ENCODE assay signal across 8 cellular contexts in the genomic region with DNA sequence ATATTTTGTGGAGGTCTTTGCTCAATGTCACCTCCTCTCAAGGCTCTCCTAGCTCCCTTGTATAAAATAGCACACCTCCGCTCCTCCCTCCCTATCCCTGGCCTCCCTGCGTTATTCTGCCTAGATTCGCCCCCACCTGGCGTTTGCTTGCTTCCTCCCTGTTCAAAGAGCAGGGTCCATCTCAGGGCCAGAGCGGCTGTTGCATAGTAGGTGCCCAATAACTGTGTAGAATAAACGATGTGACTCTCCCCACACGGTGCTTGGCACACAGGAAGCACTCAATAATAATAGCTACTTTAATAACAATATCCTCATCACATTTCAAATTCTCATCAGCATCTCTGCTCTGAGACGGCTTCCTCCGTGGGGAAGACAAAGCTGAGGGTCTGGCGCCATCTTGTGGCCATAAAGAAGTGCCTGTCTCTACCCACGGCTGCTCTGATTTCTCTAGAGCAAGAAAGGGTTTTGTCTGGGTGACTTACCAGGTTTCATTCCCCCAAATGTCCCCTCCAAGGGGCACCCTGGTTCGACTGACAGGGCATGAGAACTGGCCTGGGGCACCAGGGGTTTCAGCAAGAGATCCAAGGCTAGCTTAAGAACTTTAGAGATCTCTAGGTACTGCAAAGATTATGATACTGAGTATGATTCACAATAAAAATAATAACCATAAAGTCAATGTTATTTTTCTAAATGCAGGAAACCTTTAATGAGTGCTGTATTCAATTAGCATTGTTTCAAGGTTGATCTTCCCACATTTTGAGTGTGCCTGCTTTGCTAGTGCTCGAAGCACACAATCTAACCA. TPM values are rescaled to one million over a fixed set of nuclear protein-coding genes. Genes with fewer than 3 reads are reported as not detected.
DNase-seq lines count a peak whose midpoint lies in the region; ATAC-seq lines count a peak whose summit lies in the region.

No MANE protein-coding gene starts in this region.

- H3K27me3 Mint-ChIP-seq in central memory CD8-positive, alpha-beta T cell: peaks cover 63% of the 10 kb centered on the region

- H3K36me3 Mint-ChIP-seq in central memory CD8-positive, alpha-beta T cell (ENCODE audit: insufficient read depth): peaks cover 3% of the 10 kb centered on the region

- intact Hi-C loops in left colon (cut with DNase I, micrococcal nuclease): no loop called here

- peak; percentile 74 for DNase-seq in AG08395 (ENCODE audit: low spot score)
- DNase-seq in NCI-H446 treated with DMSO at 0.1 percent for 48 hours (lab: John Stamatoyannopoulos, UW): peak; percentile 24
- DNase-seq in activated CD4-positive, CD25-positive, alpha-beta regulatory T cell treated with anti-CD3 and anti-CD28 coated beads, Interleukin-2, amount 50 U/mL, for 72 hours: peak; percentile 72
- DNase-seq in central memory CD8-positive, alpha-beta T cell (ENCODE audit: low spot score in 2 of 2): peak; percentile 62 to 63
- DNase-seq in left colon: peak; percentile 57 to 86
- DNase-seq in stimulated activated CD4-positive, alpha-beta T cell treated with anti-CD3 and anti-CD28 coated beads, Interleukin-4, amount 100 ng/mL, for 1 hour: peak; percentile 71

- no peak overlapping the region for H3K27ac Mint-ChIP-seq in central memory CD8-positive, alpha-beta T cell (ENCODE audit: low read depth)

- H3K4me3 Mint-ChIP-seq in central memory CD8-positive, alpha-beta T cell: no peak overlapping the region

- peaks cover 18% of the 10 kb centered on the region for H3K4me1 Mint-ChIP-seq in central memory CD8-positive, alpha-beta T cell

- ATAC-seq in GM21390 (IDR thresholded peaks at IDR 0.05; ENCODE audit: unreplicated experiment) (peak; percentile 45), left colon (peak; percentile 65), GM21529 (IDR thresholded peaks at IDR 0.05; ENCODE audit: unreplicated experiment) (no peak)
- peak; percentile 43 for ATAC-seq in central memory CD8-positive, alpha-beta T cell (replicated peaks; ENCODE audit: extremely low read depth, poor library complexity, severe bottlenecking)

- no peaks in the 10 kb centered on the region for H3K9me3 Mint-ChIP-seq in central memory CD8-positive, alpha-beta T cell

RNA-seq across cellular contexts. Expression of gene CD276, which starts 16.1 kb away (rescaled TPM):
- total RNA-seq in left colon: 10 to 100 TPM; 38.6 to 41.6 TPM

RNA-seq across cellular contexts. Expression of gene INSYN1, which starts 52.9 kb away (rescaled TPM):
- total RNA-seq in left colon: 1 to 10 TPM in 1 of 2 donors, under 1 TPM in 1; 0.82 to 1.5 TPM

Comparison
In these comparisons a context has a peak if more than half of its experiments do, and no peak if none do; other contexts are left out.
1. DNase-seq: peak in every context shown above with its lines; median percentile 74 in AG08395; 72 in activated CD4-positive, CD25-positive, alpha-beta regulatory T cell treated with anti-CD3 and anti-CD28 coated beads, Interleukin-2, amount 50 U/mL, for 72 hours; 72 in left colon; 71 in stimulated activated CD4-positive, alpha-beta T cell treated with anti-CD3 and anti-CD28 coated beads, Interleukin-4, amount 100 ng/mL, for 1 hour; 62 in central memory CD8-positive, alpha-beta T cell; 24 in NCI-H446 treated with DMSO at 0.1 percent for 48 hours.